Comparison of ENCODE assay signal across 12 cellular contexts in genomic region chr5:172757394-172758010, GRCh38. TPM values are rescaled to one million over a fixed set of nuclear protein-coding genes. Genes with fewer than 3 reads are reported as not detected.
DNase-seq lines count a peak whose midpoint lies in the region; ATAC-seq and TF ChIP-seq lines count a peak whose summit lies in the region.
"Had no signal": no experiment of that assay in that cellular context is flagged by ENCODE, and none has a peak within 500 bp of the region (broad histone marks: within the 10 kb centered on the region; RNA-seq: fewer than 3 reads in every experiment).

No MANE protein-coding gene starts in this region.

- peaks cover 5% of the 10 kb centered on the region; the same call in 1 of the 2 replicates for H3K27me3 ChIP-seq in HUES48 (ENCODE audit: control insufficient read depth, insufficient read depth, low read length)
- no peaks in the 10 kb centered on the region for H3K27me3 ChIP-seq in neuron (ENCODE audit: insufficient read depth, low read length)
- H3K27me3 ChIP-seq: tibial nerve had no signal

- H3K4me3 ChIP-seq in HUES48 (ENCODE audit: low read depth, low read length): no peak overlapping the region
- H3K4me3 ChIP-seq in choroid plexus epithelial cell (ENCODE audit: low read depth, low read length): peak overlapping the region; percentile 12
- H3K4me3 ChIP-seq in neuron (ENCODE audit: low read length): no peak overlapping the region
- H3K4me3 ChIP-seq: tibial nerve had no signal

- no peaks in the 10 kb centered on the region for H3K36me3 ChIP-seq in HUES48 (ENCODE audit: control insufficient read depth, insufficient read depth, low read length)
- H3K36me3 ChIP-seq in neuron (ENCODE audit: insufficient read depth, low read length): no peaks in the 10 kb centered on the region
- H3K36me3 ChIP-seq: tibial nerve had no signal

- H3K27ac ChIP-seq in HUES48 (ENCODE audit: low read depth, low read length): peak overlapping the region; percentile 66

- ATAC-seq in HG02938 (IDR thresholded peaks at IDR 0.05; ENCODE audit: unreplicated experiment): no peak
- ATAC-seq in GM19463 (IDR thresholded peaks at IDR 0.05; ENCODE audit: unreplicated experiment): no peak
- ATAC-seq: effector memory CD8-positive, alpha-beta T cell had no signal

- peaks cover 7% of the 10 kb centered on the region; the same call in 1 of the 2 replicates for H3K4me1 ChIP-seq in HUES48 (ENCODE audit: control insufficient read depth, insufficient read depth, low read length)
- H3K4me1 ChIP-seq in neuron (ENCODE audit: insufficient read depth, low read length): peaks cover 9% of the 10 kb centered on the region

- H3K9ac ChIP-seq in HUES48 (ENCODE audit: low read depth, low read length): no peak overlapping the region

- no peak for TF ChIP-seq CTCF in choroid plexus epithelial cell (conservative IDR thresholded peaks at IDR 0.05; ENCODE audit: low read depth, low read length)

- H3K9me3 ChIP-seq in HUES48 (ENCODE audit: control insufficient read depth, insufficient read depth, low read length): no peaks in the 10 kb centered on the region
- H3K9me3 ChIP-seq in neuron (ENCODE audit: low read length): peaks cover 2% of the 10 kb centered on the region

- DNase-seq in A172 (ENCODE audit: low spot score) (peak; percentile 37), choroid plexus epithelial cell (ENCODE audit: low read depth) (no peak), NCI-H82 treated with DMSO at 0.1 percent for 48 hours (lab: John Stamatoyannopoulos, UW; ENCODE audit: unreplicated experiment) (no peak), NCI-H524 (lab: John Stamatoyannopoulos, UW) (no peak)
- DNase-seq: AML-193; effector memory CD8-positive, alpha-beta T cell; midbrain had no signal

- peak overlapping the region; percentile 32 for H2AFZ ChIP-seq in neuron (ENCODE audit: low read depth, low read length)

RNA-seq across cellular contexts. Expression of gene DUSP1, which starts 13.5 kb away (rescaled TPM):
- total RNA-seq in A172 (2014; rRNA removed; shearing (Covaris generic)): 42.5 and 58.2 TPM in 2 replicates
